ENCODE assay signal across 8 cellular contexts in genomic region chr22:37193629-37194191, GRCh38. TPM values are rescaled to one million over a fixed set of nuclear protein-coding genes. Genes with fewer than 3 reads are reported as not detected.
DNase-seq lines count a peak whose midpoint lies in the region; ATAC-seq and TF ChIP-seq lines count a peak whose summit lies in the region.

No MANE protein-coding gene starts in this region.

- no peaks in the 10 kb centered on the region for H3K36me3 ChIP-seq in CD4-positive, alpha-beta memory T cell (ENCODE audit: insufficient read depth, low read length)
- no peaks in the 10 kb centered on the region for H3K36me3 ChIP-seq in osteoblast (ENCODE audit: insufficient read depth, low read length)

- H3K9me3 ChIP-seq in CD4-positive, alpha-beta memory T cell (ENCODE audit: control insufficient read depth in 1 of 2, low read length in 2 of 2) = no peaks in the 10 kb centered on the region
- no peaks in the 10 kb centered on the region for H3K9me3 ChIP-seq in osteoblast (ENCODE audit: low read depth, low read length)

- peak overlapping the region; percentile 68 to 95 (median 90) for H3K27ac Mint-ChIP-seq in CD4-positive, alpha-beta memory T cell
- peak overlapping the region; percentile 84 for H3K27ac Mint-ChIP-seq in activated naive CD8-positive, alpha-beta T cell treated with anti-CD3 and anti-CD28 coated beads, Interleukin-2, amount 50 U/mL, for 24 hours

- H3K4me3 ChIP-seq in CD4-positive, alpha-beta memory T cell (ENCODE audit: low read length in 2 of 2) = no peak overlapping the region
- H3K4me3 ChIP-seq in osteoblast (ENCODE audit: insufficient read depth, low read length) = no peak overlapping the region

- ATAC-seq in activated naive CD8-positive, alpha-beta T cell treated with anti-CD3 and anti-CD28 coated beads, Interleukin-2, amount 50 U/mL, for 24 hours = peak; percentile 53
- ATAC-seq in GM21619 (IDR thresholded peaks at IDR 0.05; ENCODE audit: unreplicated experiment) = no peak

- no peak overlapping the region for H2AFZ ChIP-seq in osteoblast (ENCODE audit: low read length)

- intact Hi-C loops in CD4-positive, alpha-beta memory T cell (cut with micrococcal nuclease) = loop anchor here (1.0 to 10.0 kb wide), 3 partner anchors 27 to 339 kb away; no protein-coding TSS in a partner anchor

- DNase-seq in CD4-positive, alpha-beta memory T cell = peak; percentile 41 to 63 (median 45)
- DNase-seq in NCI-H69 (lab: John Stamatoyannopoulos, UW) = peak; percentile 51
- peak; percentile 65 for DNase-seq in activated naive CD8-positive, alpha-beta T cell treated with anti-CD3 and anti-CD28 coated beads, Interleukin-2, amount 50 U/mL, for 24 hours
- DNase-seq in osteoblast (ENCODE audit: insufficient read length, low spot score, missing footprints) = peak; percentile 41
- no peak for DNase-seq in D341Med (ENCODE audit: low spot score)
- DNase-seq in retina = no peak
- DNase-seq in hepatic stellate cell (ENCODE audit: low spot score) = no peak

- peak overlapping the region; percentile 49 to 82 (median 60) for H3K4me3 Mint-ChIP-seq in CD4-positive, alpha-beta memory T cell
- peak overlapping the region; percentile 55 for H3K4me3 Mint-ChIP-seq in activated naive CD8-positive, alpha-beta T cell treated with anti-CD3 and anti-CD28 coated beads, Interleukin-2, amount 50 U/mL, for 24 hours

- POLR2A ChIA-PET in CD4-positive, alpha-beta memory T cell (lab: Charles Lee; ENCODE audit: partially characterized antibody) = interaction anchor here (0.8 to 3.6 kb wide), 16 partner anchors 9 to 114 kb away, joined by 3 to 18 read pairs (median 5); partner anchors contain the start of gene IL2RB

- H3K27me3 Mint-ChIP-seq in CD4-positive, alpha-beta memory T cell = no peaks in the 10 kb centered on the region
- no peaks in the 10 kb centered on the region for H3K27me3 Mint-ChIP-seq in activated naive CD8-positive, alpha-beta T cell treated with anti-CD3 and anti-CD28 coated beads, Interleukin-2, amount 50 U/mL, for 24 hours

- no peaks in the 10 kb centered on the region for H3K9me3 Mint-ChIP-seq in CD4-positive, alpha-beta memory T cell
- H3K9me3 Mint-ChIP-seq in activated naive CD8-positive, alpha-beta T cell treated with anti-CD3 and anti-CD28 coated beads, Interleukin-2, amount 50 U/mL, for 24 hours = peaks cover 7% of the 10 kb centered on the region

- no peak overlapping the region for H3K4me2 ChIP-seq in osteoblast (ENCODE audit: insufficient read depth, low read length)

- H3K36me3 Mint-ChIP-seq in CD4-positive, alpha-beta memory T cell = peaks cover 0 to 3% of the 10 kb centered on the region in 2 donors
- peaks cover 8% of the 10 kb centered on the region for H3K36me3 Mint-ChIP-seq in activated naive CD8-positive, alpha-beta T cell treated with anti-CD3 and anti-CD28 coated beads, Interleukin-2, amount 50 U/mL, for 24 hours (ENCODE audit: low read depth)

- CTCF ChIA-PET in CD4-positive, alpha-beta memory T cell (lab: Charles Lee; ENCODE audit: partially characterized antibody) = interaction anchor here (1.0 to 2.3 kb wide), 7 partner anchors 24 to 114 kb away, joined by 3 to 13 read pairs (median 6); partner anchors contain the start of gene IL2RB

- peaks cover 18 to 55% (median 33%) of the 10 kb centered on the region in 4 donors for H3K4me1 Mint-ChIP-seq in CD4-positive, alpha-beta memory T cell
- H3K4me1 Mint-ChIP-seq in activated naive CD8-positive, alpha-beta T cell treated with anti-CD3 and anti-CD28 coated beads, Interleukin-2, amount 50 U/mL, for 24 hours = peaks cover 54% of the 10 kb centered on the region

- peaks cover 12% of the 10 kb centered on the region for H4K20me1 ChIP-seq in osteoblast (ENCODE audit: insufficient read depth, low read length)

- H3K27ac ChIP-seq in CD4-positive, alpha-beta memory T cell (ENCODE audit: low read depth, low read length) = peak overlapping the region; percentile 17
- H3K27ac ChIP-seq in osteoblast (ENCODE audit: low read depth, low read length) = no peak overlapping the region

- peaks cover 51% of the 10 kb centered on the region for H3K4me1 ChIP-seq in CD4-positive, alpha-beta memory T cell (ENCODE audit: insufficient read depth, low read length)
- peaks cover 43% of the 10 kb centered on the region for H3K4me1 ChIP-seq in osteoblast (ENCODE audit: insufficient read depth, low read length)

- TF ChIP-seq CTCF in osteoblast (IDR thresholded peaks at IDR 0.05; ENCODE audit: extremely low read depth, low read depth, low read length) = no peak

- H3K27me3 ChIP-seq in CD4-positive, alpha-beta memory T cell (ENCODE audit: insufficient read depth, low read length) = no peaks in the 10 kb centered on the region
- no peaks in the 10 kb centered on the region for H3K27me3 ChIP-seq in osteoblast (ENCODE audit: insufficient read depth, low read length)

- H3K79me2 ChIP-seq in osteoblast (ENCODE audit: insufficient read depth, low read length) = no peaks in the 10 kb centered on the region

RNA-seq across cellular contexts. Expression of gene C1QTNF6, which starts 5.7 kb away (rescaled TPM):
- 10 to 100 TPM; 23.1 to 24.8 TPM for total RNA-seq in CD4-positive, alpha-beta memory T cell
- under 1 TPM; 0.49 to 0.89 TPM for polyA plus RNA-seq in CD4-positive, alpha-beta memory T cell
- total RNA-seq in osteoblast = 11.9 and 18.3 TPM in 2 replicates

RNA-seq across cellular contexts. Expression of gene SSTR3, which starts 18.6 kb away (rescaled TPM):
- 1 to 10 TPM; 8.2 to 9.3 TPM for total RNA-seq in CD4-positive, alpha-beta memory T cell
- 1 to 10 TPM in 1 of 2 donors, under 1 TPM in 1; 0.50 to 1.4 TPM for polyA plus RNA-seq in CD4-positive, alpha-beta memory T cell
- not detected in 2 replicates for total RNA-seq in osteoblast

RNA-seq across cellular contexts. Expression of gene IL2RB, which starts 44.0 kb away (rescaled TPM):
- 10 to 100 TPM; 55.4 to 63.8 TPM for total RNA-seq in CD4-positive, alpha-beta memory T cell
- 100 to 1,000 TPM in 1 of 2 donors, 10 to 100 TPM in 1; 37.6 to 107 TPM for polyA plus RNA-seq in CD4-positive, alpha-beta memory T cell
- total RNA-seq in osteoblast = 0.59 TPM in 1 of 2 replicates, not detected in the other

RNA-seq across cellular contexts. Expression of gene RAC2, which starts 50.4 kb away (rescaled TPM):
- 100 to 1,000 TPM; 304 to 318 TPM for total RNA-seq in CD4-positive, alpha-beta memory T cell
- 100 to 1,000 TPM; 724 to 917 TPM for polyA plus RNA-seq in CD4-positive, alpha-beta memory T cell
- total RNA-seq in osteoblast = 13.6 and 14.5 TPM in 2 replicates

Comparison
In these comparisons a context has a peak if more than half of its experiments do, and no peak if none do; other contexts are left out.
1. DNase-seq: peak in CD4-positive, alpha-beta memory T cell (5 of 5), NCI-H69 (single experiment), activated naive CD8-positive, alpha-beta T cell treated with anti-CD3 and anti-CD28 coated beads, Interleukin-2, amount 50 U/mL, for 24 hours (single experiment) and osteoblast (single experiment); none in D341Med (single experiment), retina (single experiment) and hepatic stellate cell (single experiment).
2. RNA of gene IL2RB, which starts 44.0 kb away (total RNA-seq): 55.4 to 63.8 TPM in CD4-positive, alpha-beta memory T cell; 0.59 TPM in osteoblast; every median in the first group is over 10 times any median in the second.